Comparison of ENCODE assay signal across 2 cellular contexts in genomic region chr13:95605426-95606125, GRCh38.
TF ChIP-seq lines count a peak whose summit lies in the region.

No MANE protein-coding gene starts in this region.

TF ChIP-seq in liver, 16 proteins besides CTCF, POLR2A, EP300 and RAD21:
- TF ChIP-seq HNF4A (conservative IDR thresholded peaks at IDR 0.05): peak; percentile 42
- no peak for TF ChIP-seq NR2F2 (IDR thresholded peaks at IDR 0.05)
TF ChIP-seq in liver: peak in this region for 1.

TF ChIP-seq in HepG2, 621 proteins besides CTCF, POLR2A, EP300 and RAD21:
- TF ChIP-seq ZNF251 (CRISPR knock-in tag; IDR thresholded peaks at IDR 0.05): no peak
- TF ChIP-seq MTA3 (CRISPR knock-in tag; IDR thresholded peaks at IDR 0.05): no peak
- TF ChIP-seq SATB2 (CRISPR knock-in tag; IDR thresholded peaks at IDR 0.05): no peak
- no peak for TF ChIP-seq ZNF101 (CRISPR knock-in tag; IDR thresholded peaks at IDR 0.05; ENCODE audit: borderline replicate concordance, low read depth)
- TF ChIP-seq ZNF580 (CRISPR knock-in tag; IDR thresholded peaks at IDR 0.05; ENCODE audit: borderline replicate concordance, low read depth): no peak
- TF ChIP-seq TERF1 (CRISPR knock-in tag; IDR thresholded peaks at IDR 0.05): no peak
- no peak for TF ChIP-seq SOX5 (CRISPR knock-in tag; IDR thresholded peaks at IDR 0.05; ENCODE audit: borderline replicate concordance)
